ENCODE assay signal across 9 cellular contexts in genomic region chr10:116787018-116787674, GRCh38. TPM values are rescaled to one million over a fixed set of nuclear protein-coding genes. Genes with fewer than 3 reads are reported as not detected.
DNase-seq lines count a peak whose midpoint lies in the region; ATAC-seq lines count a peak whose summit lies in the region.
"Had no signal": no experiment of that assay in that cellular context is flagged by ENCODE, and none has a peak within 500 bp of the region (broad histone marks: within the 10 kb centered on the region; RNA-seq: fewer than 3 reads in every experiment).

No MANE protein-coding gene starts in this region.

- H3K27ac Mint-ChIP-seq in activated T-cell treated with anti-CD3 and anti-CD28 coated beads, Interleukin-2, amount 50 U/mL, for 24 hours = no peak overlapping the region
- H3K27ac Mint-ChIP-seq in central memory CD8-positive, alpha-beta T cell (ENCODE audit: low read depth) = no peak overlapping the region

- H3K36me3 Mint-ChIP-seq in activated T-cell treated with anti-CD3 and anti-CD28 coated beads, Interleukin-2, amount 50 U/mL, for 24 hours (ENCODE audit: low read depth) = no peaks in the 10 kb centered on the region
- no peaks in the 10 kb centered on the region for H3K36me3 Mint-ChIP-seq in central memory CD8-positive, alpha-beta T cell (ENCODE audit: insufficient read depth)
- H3K36me3 Mint-ChIP-seq: naive B cell had no signal

- peaks cover 27% of the 10 kb centered on the region for H3K27me3 Mint-ChIP-seq in activated T-cell treated with anti-CD3 and anti-CD28 coated beads, Interleukin-2, amount 50 U/mL, for 24 hours
- peaks cover 10% of the 10 kb centered on the region for H3K27me3 Mint-ChIP-seq in central memory CD8-positive, alpha-beta T cell

- intact Hi-C loops in cardiac septum (cut with DNase I) = no loop called here

- no peak for DNase-seq in activated T-cell treated with anti-CD3 and anti-CD28 coated beads, Interleukin-2, amount 50 U/mL, for 24 hours
- no peak for DNase-seq in activated T-cell treated with anti-CD3 and anti-CD28 coated beads, Interleukin-2, amount 50 U/mL, for 1 hour
- peak; percentile 54 for DNase-seq in SW480 (ENCODE audit: low spot score)
- no peak for DNase-seq in central memory CD8-positive, alpha-beta T cell (ENCODE audit: low spot score in 2 of 2)
- no peak for DNase-seq in stimulated activated naive CD8-positive, alpha-beta T cell treated with anti-CD3 and anti-CD28 coated beads, Interleukin-15, Interleukin-2, amounts not matched to agents 100 U/mL and 50 U/mL, for 24 hours
- no peak for DNase-seq in cardiac septum (ENCODE audit: low spot score)
- no peak for DNase-seq in stimulated activated CD4-positive, alpha-beta T cell treated with anti-CD3 and anti-CD28 coated beads, Interleukin-4, amount 100 ng/mL, for 1 hour

- peaks cover 15% of the 10 kb centered on the region for H3K4me1 Mint-ChIP-seq in activated T-cell treated with anti-CD3 and anti-CD28 coated beads, Interleukin-2, amount 50 U/mL, for 24 hours (ENCODE audit: low read depth)
- peaks cover 12% of the 10 kb centered on the region for H3K4me1 Mint-ChIP-seq in central memory CD8-positive, alpha-beta T cell

- no peaks in the 10 kb centered on the region for H3K9me3 Mint-ChIP-seq in activated T-cell treated with anti-CD3 and anti-CD28 coated beads, Interleukin-2, amount 50 U/mL, for 24 hours
- H3K9me3 Mint-ChIP-seq in central memory CD8-positive, alpha-beta T cell = no peaks in the 10 kb centered on the region

- ATAC-seq in central memory CD8-positive, alpha-beta T cell (replicated peaks; ENCODE audit: extremely low read depth, poor library complexity, severe bottlenecking) = peak; percentile 16
- ATAC-seq in stimulated activated naive CD8-positive, alpha-beta T cell treated with anti-CD3 and anti-CD28 coated beads, Interleukin-15, Interleukin-2, amounts not matched to agents 100 U/mL and 50 U/mL, for 24 hours = peak; percentile 23
- ATAC-seq in GM19328 (IDR thresholded peaks at IDR 0.05; ENCODE audit: unreplicated experiment) = no peak

- peak overlapping the region; percentile 57 for H3K4me3 Mint-ChIP-seq in activated T-cell treated with anti-CD3 and anti-CD28 coated beads, Interleukin-2, amount 50 U/mL, for 24 hours
- peak overlapping the region; percentile 51 for H3K4me3 Mint-ChIP-seq in central memory CD8-positive, alpha-beta T cell

RNA-seq across cellular contexts. Expression of gene HSPA12A, which starts 44.8 kb away (rescaled TPM):
- 8.1 TPM for total RNA-seq in cardiac septum
